Comparison of ENCODE assay signal across 18 cellular contexts in genomic region chr22:28373841-28374240, GRCh38.
DNase-seq lines count a peak whose midpoint lies in the region; ATAC-seq and FAIRE-seq lines count a peak whose summit lies in the region.
"Had no signal": no experiment of that assay in that cellular context is flagged by ENCODE, and none has a peak within 500 bp of the region (broad histone marks: within the 10 kb centered on the region; RNA-seq: fewer than 3 reads in every experiment).

No MANE protein-coding gene starts in this region.

- H3K9me3 Mint-ChIP-seq in activated naive CD8-positive, alpha-beta T cell treated with anti-CD3 and anti-CD28 coated beads, Interleukin-2, amount 10 ng/mL, durations not matched to agents 7 days and 5 days = peaks cover 2% of the 10 kb centered on the region
- H3K9me3 Mint-ChIP-seq: CD4-positive, alpha-beta T cell had no signal

- peak overlapping the region; percentile 34 for H3K27ac Mint-ChIP-seq in activated naive CD8-positive, alpha-beta T cell treated with anti-CD3 and anti-CD28 coated beads, Interleukin-2, amount 10 ng/mL, durations not matched to agents 7 days and 5 days
- H3K27ac Mint-ChIP-seq: CD4-positive, alpha-beta T cell; naive thymus-derived CD4-positive, alpha-beta T cell had no signal

- no peaks in the 10 kb centered on the region for H3K27me3 Mint-ChIP-seq in activated naive CD8-positive, alpha-beta T cell treated with anti-CD3 and anti-CD28 coated beads, Interleukin-2, amount 10 ng/mL, durations not matched to agents 7 days and 5 days
- H3K27me3 Mint-ChIP-seq: CD4-positive, alpha-beta T cell had no signal

- peak; percentile 29 for ATAC-seq in activated naive CD8-positive, alpha-beta T cell treated with anti-CD3 and anti-CD28 coated beads, Interleukin-2, amount 10 ng/mL, durations not matched to agents 7 days and 5 days (ENCODE audit: low read depth)
- ATAC-seq in GM18511 (IDR thresholded peaks at IDR 0.05; ENCODE audit: unreplicated experiment) (no peak), GM19455 (IDR thresholded peaks at IDR 0.05; ENCODE audit: unreplicated experiment) (no peak)
- ATAC-seq: naive thymus-derived CD4-positive, alpha-beta T cell had no signal

- peaks cover 33% of the 10 kb centered on the region for H3K4me1 Mint-ChIP-seq in activated naive CD8-positive, alpha-beta T cell treated with anti-CD3 and anti-CD28 coated beads, Interleukin-2, amount 10 ng/mL, durations not matched to agents 7 days and 5 days

- peak overlapping the region; percentile 56 for H3K4me3 Mint-ChIP-seq in activated naive CD8-positive, alpha-beta T cell treated with anti-CD3 and anti-CD28 coated beads, Interleukin-2, amount 10 ng/mL, durations not matched to agents 7 days and 5 days
- H3K4me3 Mint-ChIP-seq: CD4-positive, alpha-beta T cell had no signal

- FAIRE-seq in islet of Langerhans (lab: Jason Lieb, UNC) = peak; percentile 36
- FAIRE-seq: GM12892 had no signal

- DNase-seq in COLO829 (ENCODE audit: low spot score) (peak; percentile 60), Kasumi-1 (lab: John Stamatoyannopoulos, UW) (peak; percentile 52 to 54), DMS153 treated with DMSO at 0.1 percent for 48 hours (lab: John Stamatoyannopoulos, UW; ENCODE audit: unreplicated experiment) (no peak)
- DNase-seq in activated naive CD8-positive, alpha-beta T cell treated with anti-CD3 and anti-CD28 coated beads, Interleukin-2, amount 10 ng/mL, durations not matched to agents 7 days and 5 days = no peak
- DNase-seq: activated CD8-positive, alpha-beta memory T cell treated with anti-CD3 and anti-CD28 coated beads, Interleukin-2, amount 50 U/mL, for 4 hours; activated naive CD4-positive, alpha-beta T cell treated with anti-CD3 and anti-CD28 coated beads, Interleukin-2, amount 50 U/mL, for 16 hours; CD4-positive, alpha-beta T cell; cerebellar nuclear complex; naive thymus-derived CD4-positive, alpha-beta T cell; NCI-H2171 treated with DMSO at 0.1 percent for 48 hours; stimulated activated CD4-positive, alpha-beta T cell treated with anti-CD3 and anti-CD28 coated beads, Interleukin-1b, Interleukin-23, amount 100 ng/mL, for 48 hours; stimulated activated CD8-positive, alpha-beta memory T cell treated with anti-CD3 and anti-CD28 coated beads, Interleukin-4, amount 100 ng/mL, for 48 hours; thyroid gland; WERI-Rb-1 had no signal

- peaks cover 5% of the 10 kb centered on the region for H3K36me3 Mint-ChIP-seq in activated naive CD8-positive, alpha-beta T cell treated with anti-CD3 and anti-CD28 coated beads, Interleukin-2, amount 10 ng/mL, durations not matched to agents 7 days and 5 days

- POLR2A ChIA-PET in activated naive CD8-positive, alpha-beta T cell treated with anti-CD3 and anti-CD28 coated beads, Interleukin-2, amount 10 ng/mL, durations not matched to agents 7 days and 5 days (lab: Charles Lee) = interaction anchor here (1.2 kb wide), 1 partner anchor 69 kb away, joined by 3 read pairs; no protein-coding TSS in a partner anchor

Comparison
In these comparisons a context has a peak if more than half of its experiments do, and no peak if none do; other contexts are left out.
1. DNase-seq: peak in COLO829 (single experiment) and Kasumi-1 (2 of 2); none in activated naive CD8-positive, alpha-beta T cell treated with anti-CD3 and anti-CD28 coated beads, Interleukin-2, amount 10 ng/mL, durations not matched to agents 7 days and 5 days (single experiment) and DMS153 treated with DMSO at 0.1 percent for 48 hours (single experiment).